In genomic region chr1:30807318-30808066, GRCh38 we compare ENCODE assay signal across 10 cellular contexts. TPM values are rescaled to one million over a fixed set of nuclear protein-coding genes. Genes with fewer than 3 reads are reported as not detected.
DNase-seq lines count a peak whose midpoint lies in the region; ATAC-seq, FAIRE-seq and TF ChIP-seq lines count a peak whose summit lies in the region.
"Had no signal": no experiment of that assay in that cellular context is flagged by ENCODE, and none has a peak within 500 bp of the region (broad histone marks: within the 10 kb centered on the region; RNA-seq: fewer than 3 reads in every experiment).

No MANE protein-coding gene starts in this region.

- no peak for TF ChIP-seq RAD21 in SK-N-SH (IDR thresholded peaks at IDR 0.05; ENCODE audit: low read length)

- H3K27ac ChIP-seq in AG04450 (ENCODE audit: low read depth, low read length) (peak overlapping the region; percentile 94), SK-N-SH (ENCODE audit: low read depth in 2 of 2, low read length in 1 of 2) (peak overlapping the region in 1 of 2 experiments; percentile 96; a peak in 1 of 4 replicates), kidney (ENCODE audit: low read depth in 2 of 2, low read length in 2 of 2) (no peak overlapping the region)

- H2AFZ ChIP-seq in SK-N-SH (ENCODE audit: low read depth), result 0 out of 2 replicates have a peak overlapping the region, but pooled peaks have one; percentile 31

- ATAC-seq in HG03469 (IDR thresholded peaks at IDR 0.05; ENCODE audit: unreplicated experiment) (no peak), HG02970 (IDR thresholded peaks at IDR 0.05; ENCODE audit: low FRiP score, unreplicated experiment) (no peak)

- H3K36me3 Mint-ChIP-seq in activated T-helper 1 cell treated with anti-CD3 and anti-CD28 coated beads, Interleukin-12 subunit alpha, Interleukin-12 subunit beta, Interleukin-2, Interleukin-4 antibody, amounts not matched to agents 30 ng/mL and 10 ng/mL and 1 ng/mL, durations not matched to agents 14 hours and 24 hours and 36 hours (ENCODE audit: low read depth), result no peaks in the 10 kb centered on the region

- FAIRE-seq in kidney (lab: Jason Lieb, UNC), result no peak
- FAIRE-seq: endometrium had no signal

- no peaks in the 10 kb centered on the region for H3K9me2 ChIP-seq in SK-N-SH

- H3K4me1 ChIP-seq in SK-N-SH (ENCODE audit: control insufficient read depth in 1 of 2, insufficient read depth in 2 of 2, low read depth in 1 of 2, low read length in 1 of 2) (peaks cover 30 to 43% of the 10 kb centered on the region in 2 experiments), kidney (ENCODE audit: control insufficient read depth in 1 of 2, insufficient read depth in 1 of 2, low read depth in 1 of 2, low read length in 2 of 2) (no peaks in the 10 kb centered on the region)

- TF ChIP-seq CTCF in AG04450 (IDR thresholded peaks at IDR 0.05; ENCODE audit: low read depth, low read length) (no peak), SK-N-SH (IDR thresholded peaks at IDR 0.05) (no peak), kidney (IDR thresholded peaks at IDR 0.05; ENCODE audit: borderline replicate concordance, extremely low read depth, insufficient read depth) (no peak)

- H3F3A ChIP-seq in SK-N-SH (replicated peaks; ENCODE audit: insufficient read depth), result peaks cover 39% of the 10 kb centered on the region

- peak overlapping the region; percentile 40; the same call in 1 of the 2 replicates for H3K4me2 ChIP-seq in SK-N-SH

- H3K27me3 Mint-ChIP-seq in activated T-helper 1 cell treated with anti-CD3 and anti-CD28 coated beads, Interleukin-12 subunit alpha, Interleukin-12 subunit beta, Interleukin-2, Interleukin-4 antibody, amounts not matched to agents 30 ng/mL and 10 ng/mL and 1 ng/mL, durations not matched to agents 14 hours and 24 hours and 36 hours (ENCODE audit: insufficient read depth), result peaks cover 38% of the 10 kb centered on the region

- no peaks in the 10 kb centered on the region for H4K20me1 ChIP-seq in SK-N-SH (ENCODE audit: insufficient read depth)

- H3K9me3 Mint-ChIP-seq in activated T-helper 1 cell treated with anti-CD3 and anti-CD28 coated beads, Interleukin-12 subunit alpha, Interleukin-12 subunit beta, Interleukin-2, Interleukin-4 antibody, amounts not matched to agents 30 ng/mL and 10 ng/mL and 1 ng/mL, durations not matched to agents 14 hours and 24 hours and 36 hours, result no peaks in the 10 kb centered on the region

- DNase-seq in AG04450 (ENCODE audit: low read depth, low spot score) (no peak), NCI-H1105 treated with DMSO at 0.1 percent for 48 hours (lab: John Stamatoyannopoulos, UW) (peak; percentile 95), SK-N-SH (peak; percentile 72), kidney (peak; percentile 92), Kasumi-1 (lab: John Stamatoyannopoulos, UW) (no peak)
- DNase-seq in activated T-helper 1 cell treated with anti-CD3 and anti-CD28 coated beads, Interleukin-12 subunit alpha, Interleukin-12 subunit beta, Interleukin-2, Interleukin-4 antibody, amounts not matched to agents 30 ng/mL and 10 ng/mL and 1 ng/mL, durations not matched to agents 14 hours and 24 hours and 36 hours (ENCODE audit: low spot score), result no peak
- DNase-seq: AML-193 had no signal

- H3K79me2 ChIP-seq in SK-N-SH (ENCODE audit: insufficient read depth), result no peaks in the 10 kb centered on the region

- H3K9ac ChIP-seq in SK-N-SH (no peak overlapping the region), kidney (ENCODE audit: low read length in 2 of 2) (no peak overlapping the region)

- H3K4me3 Mint-ChIP-seq in activated T-helper 1 cell treated with anti-CD3 and anti-CD28 coated beads, Interleukin-12 subunit alpha, Interleukin-12 subunit beta, Interleukin-2, Interleukin-4 antibody, amounts not matched to agents 30 ng/mL and 10 ng/mL and 1 ng/mL, durations not matched to agents 14 hours and 24 hours and 36 hours, result no peak overlapping the region

- H3K4me3 ChIP-seq in AG04450 (ENCODE audit: low read depth, low read length), result no peak overlapping the region
- no peak overlapping the region for H3K4me3 ChIP-seq in SK-N-SH (ENCODE audit: low read depth in 2 of 2, low read length in 1 of 2)
- H3K4me3 ChIP-seq in kidney (ENCODE audit: low read length in 2 of 2), result no peak overlapping the region

- no peaks in the 10 kb centered on the region for H3K9me3 ChIP-seq in AG04450 (ENCODE audit: control insufficient read depth, insufficient read depth, low read length)
- no peaks in the 10 kb centered on the region for H3K9me3 ChIP-seq in SK-N-SH
- H3K9me3 ChIP-seq in kidney (ENCODE audit: control insufficient read depth in 1 of 2, low read length in 2 of 2), result no peaks in the 10 kb centered on the region

- POLR2A ChIA-PET in AG04450 (lab: Yijun Ruan, JAX), result interaction anchor here (1.1 to 1.5 kb wide), 3 partner anchors 9 to 80 kb away, joined by 3 to 6 read pairs (median 4); no protein-coding TSS in a partner anchor
- POLR2A ChIA-PET in SK-N-SH (lab: Yijun Ruan, JAX), result no interaction called here

- H3K36me3 ChIP-seq in SK-N-SH (replicated peaks in 1 of 2; ENCODE audit: control insufficient read depth in 1 of 2, insufficient read depth in 2 of 2, low read length in 1 of 2) (no peaks in the 10 kb centered on the region), kidney (ENCODE audit: control insufficient read depth in 1 of 2, insufficient read depth in 2 of 2, low read length in 2 of 2) (no peaks in the 10 kb centered on the region)

- no peak for TF ChIP-seq EP300 in SK-N-SH (IDR thresholded peaks at IDR 0.05; ENCODE audit: borderline replicate concordance in 1 of 2, low read depth in 1 of 2, low read length in 1 of 2)

- H3K27me3 ChIP-seq in AG04450 (ENCODE audit: control insufficient read depth, insufficient read depth, low read length) (no peaks in the 10 kb centered on the region), SK-N-SH (ENCODE audit: insufficient read depth) (no peaks in the 10 kb centered on the region)

- H3K27ac Mint-ChIP-seq in activated T-helper 1 cell treated with anti-CD3 and anti-CD28 coated beads, Interleukin-12 subunit alpha, Interleukin-12 subunit beta, Interleukin-2, Interleukin-4 antibody, amounts not matched to agents 30 ng/mL and 10 ng/mL and 1 ng/mL, durations not matched to agents 14 hours and 24 hours and 36 hours, result no peak overlapping the region

- no peaks in the 10 kb centered on the region for H3K4me1 Mint-ChIP-seq in activated T-helper 1 cell treated with anti-CD3 and anti-CD28 coated beads, Interleukin-12 subunit alpha, Interleukin-12 subunit beta, Interleukin-2, Interleukin-4 antibody, amounts not matched to agents 30 ng/mL and 10 ng/mL and 1 ng/mL, durations not matched to agents 14 hours and 24 hours and 36 hours (ENCODE audit: low read depth)

- CTCF ChIA-PET in AG04450 (lab: Charles Lee), result interaction anchor here (1.3 to 3.4 kb wide), 4 partner anchors 25 to 122 kb away, joined by 5 to 16 read pairs (median 9); no protein-coding TSS in a partner anchor
- CTCF ChIA-PET in SK-N-SH (lab: Yijun Ruan, JAX), result interaction anchor here (0.9 to 34.2 kb wide), 4 partner anchors 21 to 106 kb away, joined by 3 to 1422 read pairs (median 180); partner anchors contain the start of gene SDC3

- 33% methylated on average over 22 of the region's 41 CpGs for WGBS in SK-N-SH (ENCODE audit: low lambda C conversion rate)

- intact Hi-C loops in kidney (cut with DNase I), result no loop called here
- intact Hi-C loops in activated T-helper 1 cell treated with anti-CD3 and anti-CD28 coated beads, Interleukin-12 subunit alpha, Interleukin-12 subunit beta, Interleukin-2, Interleukin-4 antibody, amounts not matched to agents 30 ng/mL and 10 ng/mL and 1 ng/mL, durations not matched to agents 14 hours and 24 hours and 36 hours (cut with micrococcal nuclease), result no loop called here

TF ChIP-seq in SK-N-SH, 30 proteins besides CTCF, POLR2A, EP300 and RAD21:
- TF ChIP-seq RCOR1 (IDR thresholded peaks at IDR 0.05; ENCODE audit: low read length) (0 out of 2 replicates have a peak, but pooled peaks have one; percentile 25), ELF1 (IDR thresholded peaks at IDR 0.05) (no peak), MXI1 (IDR thresholded peaks at IDR 0.05; ENCODE audit: low read depth, low read length) (0 out of 2 replicates have a peak, but pooled peaks have one; percentile 35), NFIC (IDR thresholded peaks at IDR 0.05; ENCODE audit: borderline replicate concordance) (peak; percentile 73)
- TF ChIP-seq, protein P1, sequence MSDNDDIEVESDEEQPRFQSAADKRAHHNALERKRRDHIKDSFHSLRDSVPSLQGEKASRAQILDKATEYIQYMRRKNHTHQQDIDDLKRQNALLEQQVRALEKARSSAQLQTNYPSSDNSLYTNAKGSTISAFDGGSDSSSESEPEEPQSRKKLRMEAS (IDR thresholded peaks at IDR 0.05; ENCODE audit: low read depth), result peak; percentile 37; the same call in 1 of the 2 replicates
TF ChIP-seq in SK-N-SH: peak in this region for 4.

RNA-seq across cellular contexts. Expression of gene LAPTM5, which starts 49.9 kb away (rescaled TPM):
- polyA plus RNA-seq in AG04450 (2011; rRNA removed), result 0.43 and 0.53 TPM in 2 replicates
- 0.83 and 1.6 TPM in 2 replicates for polyA minus RNA-seq in AG04450 (2011; rRNA and poly(A)+ RNA removed)
- polyA plus RNA-seq in SK-N-SH (2012; rRNA removed), result 1.0 and 1.1 TPM in 2 replicates
- 0.85 and 0.89 TPM in 2 replicates for polyA plus RNA-seq in SK-N-SH (2012; cell fraction: cytosol; rRNA removed)
- 0.30 and 0.38 TPM in 2 replicates for polyA plus RNA-seq in SK-N-SH (2012; cell fraction: nucleus; rRNA removed)
- total RNA-seq in kidney, result 108 TPM
- polyA plus RNA-seq in kidney (ENCODE audit: insufficient read depth, low read depth, low replicate concordance), result 23.5 TPM
- 199 and 214 TPM in 2 replicates for total RNA-seq in activated T-helper 1 cell treated with anti-CD3 and anti-CD28 coated beads, Interleukin-12 subunit alpha, Interleukin-12 subunit beta, Interleukin-2, Interleukin-4 antibody, amounts not matched to agents 30 ng/mL and 10 ng/mL and 1 ng/mL, durations not matched to agents 14 hours and 24 hours and 36 hours

Comparison
In these comparisons a context has a peak if more than half of its experiments do, and no peak if none do; other contexts are left out.
1. DNase-seq: peak in NCI-H1105 treated with DMSO at 0.1 percent for 48 hours (single experiment), SK-N-SH (single experiment) and kidney (single experiment); none in AG04450 (single experiment), Kasumi-1 (0 of 2) and activated T-helper 1 cell treated with anti-CD3 and anti-CD28 coated beads, Interleukin-12 subunit alpha, Interleukin-12 subunit beta, Interleukin-2, Interleukin-4 antibody, amounts not matched to agents 30 ng/mL and 10 ng/mL and 1 ng/mL, durations not matched to agents 14 hours and 24 hours and 36 hours (single experiment).
2. RNA of gene LAPTM5, which starts 49.9 kb away (polyA plus RNA-seq): 23.5 TPM in kidney (single experiment); 0.30 to 1.1 TPM in SK-N-SH and 0.43 to 0.53 TPM in AG04450; every median in the first group is over 10 times any median in the second.